In the genomic region with DNA sequence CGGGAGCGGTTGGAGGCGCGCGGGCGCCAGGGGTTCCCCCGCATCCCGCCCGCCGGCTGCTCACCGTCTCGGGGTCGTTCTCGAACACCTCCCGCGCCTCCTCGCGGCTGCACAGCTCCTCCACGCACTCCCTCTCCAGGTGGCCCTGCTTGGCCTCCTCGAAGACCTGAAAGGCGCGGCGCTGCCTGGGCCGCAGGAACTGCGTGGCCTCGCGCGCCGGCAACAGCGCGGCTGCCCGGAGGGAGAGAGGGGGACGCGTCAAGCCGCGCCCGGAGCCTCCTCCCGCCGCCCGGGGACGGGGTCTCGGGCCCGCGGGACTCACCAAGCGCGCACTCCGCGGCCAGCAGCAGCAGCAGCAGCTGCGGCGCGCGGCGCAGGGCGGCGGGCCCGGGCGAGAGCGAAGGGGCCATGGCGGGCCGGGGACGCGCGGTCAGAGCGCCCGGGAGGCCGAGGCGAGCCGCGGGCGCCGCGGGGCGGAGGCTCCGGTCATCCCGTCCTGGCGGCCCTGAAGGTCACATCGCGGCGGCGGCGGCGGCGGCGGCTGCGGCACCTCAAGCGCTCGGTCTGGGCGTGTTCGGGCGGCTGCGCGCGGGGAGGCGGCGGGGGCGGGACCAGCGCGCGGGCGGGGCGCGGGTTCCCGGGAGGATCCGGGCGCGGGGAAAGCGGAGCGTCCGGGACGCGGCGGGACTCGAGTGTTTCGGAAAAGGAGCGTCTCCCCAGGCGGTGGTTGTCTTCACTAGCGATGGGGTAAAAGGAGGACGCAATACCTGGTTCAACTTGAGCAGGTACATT, we compare ENCODE assay signal across 8 cellular contexts. TPM values are rescaled to one million over a fixed set of nuclear protein-coding genes. Genes with fewer than 3 reads are reported as not detected.
DNase-seq lines count a peak whose midpoint lies in the region; ATAC-seq, FAIRE-seq and TF ChIP-seq lines count a peak whose summit lies in the region.

A gene (minus strand): TSS at position 566 of the 792 bp plus-strand sequence. CDS start 156 bp downstream, at position 410.

- H2AFZ ChIP-seq in HepG2 (ENCODE audit: low read length) = no peak within 1 kb of the TSS

- TF ChIP-seq RAD21 in HepG2 (CRISPR knock-in tag; IDR thresholded peaks at IDR 0.05) = no peak

- H3K4me2 ChIP-seq in HepG2 (ENCODE audit: low read depth, low read length) = peak within 1 kb of the TSS; percentile 27; the same call in 1 of the 2 replicates

- peaks cover 27% of the 10 kb centered on the region for H3K4me1 Mint-ChIP-seq in stimulated activated naive CD8-positive, alpha-beta T cell treated with anti-CD3 and anti-CD28 coated beads, Interleukin-15, amount 100 ng/mL, for 72 hours

- peaks cover 8 to 10% of the 10 kb centered on the region in 2 donors for H3K9me3 Mint-ChIP-seq in stimulated activated naive CD8-positive, alpha-beta T cell treated with anti-CD3 and anti-CD28 coated beads, Interleukin-15, amount 100 ng/mL, for 72 hours

- H3K4me3 Mint-ChIP-seq in stimulated activated naive CD8-positive, alpha-beta T cell treated with anti-CD3 and anti-CD28 coated beads, Interleukin-15, amount 100 ng/mL, for 72 hours = peak within 1 kb of the TSS; percentile 74 to 86

- 33% methylated on average over 8 of the region's 118 CpGs for WGBS in HepG2 (ENCODE audit: low lambda C conversion rate)

- H3K27me3 Mint-ChIP-seq in stimulated activated naive CD8-positive, alpha-beta T cell treated with anti-CD3 and anti-CD28 coated beads, Interleukin-15, amount 100 ng/mL, for 72 hours = peaks cover 61% of the 10 kb centered on the region

- TF ChIP-seq CTCF in RWPE1 (conservative IDR thresholded peaks at IDR 0.05; ENCODE audit: low read depth) = peak; percentile 24; the same call in 1 of the 2 replicates
- no peak for TF ChIP-seq CTCF in HepG2 (CRISPR knock-in tag; IDR thresholded peaks at IDR 0.05)

- ATAC-seq in GM21576 (IDR thresholded peaks at IDR 0.05; ENCODE audit: unreplicated experiment) (peak; percentile 26), HepG2 (peak; percentile 22; the same call in 2 of the 3 replicates), HG02763 (IDR thresholded peaks at IDR 0.05; ENCODE audit: unreplicated experiment) (no peak)
- peak; percentile 75 for ATAC-seq in stimulated activated naive CD8-positive, alpha-beta T cell treated with anti-CD3 and anti-CD28 coated beads, Interleukin-15, amount 100 ng/mL, for 72 hours

- POLR2A ChIA-PET in RWPE1 (lab: Yijun Ruan, JAX; ENCODE audit: low non-redundant PET) = no interaction called here
- POLR2A ChIA-PET in HepG2 (lab: Yijun Ruan, JAX) = no interaction called here

- H3K27me3 ChIP-seq in HepG2 (ENCODE audit: control insufficient read depth in 1 of 2, insufficient read depth in 2 of 2, low read length in 2 of 2) = peaks cover 4 to 15% of the 10 kb centered on the region in 2 experiments; a peak in 4 of 5 replicates

- TF ChIP-seq EP300 in HepG2 (IDR thresholded peaks at IDR 0.05; ENCODE audit: low read depth in 2 of 2, low read length in 2 of 2) (no peak), HepG2 (CRISPR knock-in tag; IDR thresholded peaks at IDR 0.05; ENCODE audit: borderline replicate concordance) (no peak)

- no peaks in the 10 kb centered on the region for H3K79me2 ChIP-seq in HepG2 (ENCODE audit: insufficient read depth, low read length)

- no peaks in the 10 kb centered on the region for H3K36me3 ChIP-seq in HepG2 (replicated peaks in 1 of 2; ENCODE audit: control insufficient read depth in 1 of 2, insufficient read depth in 2 of 2, low read length in 2 of 2)

- peak within 1 kb of the TSS in 1 of 2 donors; percentile 39 for H3K27ac Mint-ChIP-seq in stimulated activated naive CD8-positive, alpha-beta T cell treated with anti-CD3 and anti-CD28 coated beads, Interleukin-15, amount 100 ng/mL, for 72 hours

- CTCF ChIA-PET in RWPE1 (lab: Yijun Ruan, JAX) (interaction anchor here (0.6 to 1.8 kb wide), 7 partner anchors 17 to 83 kb away, joined by 3 to 6 read pairs (median 3); no protein-coding TSS in a partner anchor), HepG2 (lab: Yijun Ruan, JAX; ENCODE audit: low intra/inter-chr PET ratio, low total read pairs) (no interaction called here)

- BruUV-seq in HepG2 (replicated peaks; lab: Mats Ljungman, UMichigan) = no TSS peak

- DNase-seq in Ammon's horn (ENCODE audit: low spot score) = peak; percentile 33
- DNase-seq in RWPE1 (ENCODE audit: low spot score) = peak; percentile 68
- peak; percentile 56 for DNase-seq in dermis blood vessel endothelial cell
- no peak for DNase-seq in HepG2 (ENCODE audit: low spot score)
- peak; percentile 32 to 33 for DNase-seq in stimulated activated naive CD8-positive, alpha-beta T cell treated with anti-CD3 and anti-CD28 coated beads, Interleukin-15, amount 100 ng/mL, for 72 hours
- DNase-seq in SKM-1 treated with dmso at 0.1 percent for 144 hours (lab: John Stamatoyannopoulos, UW; ENCODE audit: unreplicated experiment) = no peak

- intact Hi-C loops in HepG2 (cut with micrococcal nuclease; ENCODE audit: unreplicated experiment) = no loop called here

- H3K4me3 ChIP-seq in HepG2 (replicated peaks in 1 of 3; ENCODE audit: insufficient read depth in 1 of 3, low read depth in 2 of 3, low read length in 3 of 3) = peak within 1 kb of the TSS in 2 of 3 experiments; percentile 16 to 40; a peak in 3 of 6 replicates

- no peaks in the 10 kb centered on the region for H3K9me3 ChIP-seq in HepG2 (ENCODE audit: low read length)

- peaks cover 25% of the 10 kb centered on the region for H3K4me1 ChIP-seq in HepG2 (ENCODE audit: insufficient read depth, low read length)

- TF ChIP-seq POLR2A in HepG2 (IDR thresholded peaks at IDR 0.05; ENCODE audit: insufficient read depth in 1 of 2, low read depth in 2 of 2, low read length in 2 of 2) = no peak

- H3K27ac ChIP-seq in RWPE1 (peak within 1 kb of the TSS; percentile 95), HepG2 (ENCODE audit: extremely low read length, insufficient read depth, low read length) (no peak within 1 kb of the TSS)

- H4K20me1 ChIP-seq in HepG2 (ENCODE audit: insufficient read depth, low read length) = no peaks in the 10 kb centered on the region

- no peak for FAIRE-seq in HepG2 (lab: Jason Lieb, UNC)

- no peak within 1 kb of the TSS for H3K9ac ChIP-seq in HepG2 (ENCODE audit: insufficient read depth, low read depth, low read length)

- in situ Hi-C loops in HepG2 (cut with HindIII; ENCODE audit: extremely low pct_ligation_motif_present, low pct_unique_long_range_greater_than_20kb) = no loop called here

TF ChIP-seq in HepG2, 621 proteins besides CTCF, POLR2A, EP300 and RAD21:
- TF ChIP-seq GABPA (IDR thresholded peaks at IDR 0.05; ENCODE audit: low read depth, low read length) (no peak), GABPA (CRISPR knock-in tag; IDR thresholded peaks at IDR 0.05; ENCODE audit: low read depth) (no peak)

RNA-seq across cellular contexts. Expression of the gene that starts here (rescaled TPM):
- total RNA-seq in dermis blood vessel endothelial cell (147 and 174 TPM in 2 replicates), HepG2 (2016; rRNA removed; fragmentation: Illumina TruSeq; extraction: Trizol) (0.09 and 0.11 TPM in 2 replicates)
- 0.09 TPM in 1 of 2 replicates, not detected in the other for total RNA-seq in HepG2 (2016; cell fraction: cytosol; rRNA removed; fragmentation: Illumina TruSeq; extraction: Trizol; ENCODE audit: low read depth)
- total RNA-seq in HepG2 (2016; cell fraction: insoluble cytoplasmic fraction; rRNA removed; fragmentation: Illumina TruSeq; extraction: Trizol) = 0.09 TPM in 1 of 2 replicates, not detected in the other
- total RNA-seq in HepG2 (2016; cell fraction: membrane; rRNA removed; fragmentation: Illumina TruSeq; extraction: Trizol) = 0.19 and 0.21 TPM in 2 replicates
- 0.28 TPM in 1 of 2 replicates, not detected in the other for total RNA-seq in HepG2 (2016; cell fraction: nucleus; rRNA removed; fragmentation: Illumina TruSeq; extraction: Trizol)
- 0.21 and 0.24 TPM in 2 replicates for polyA plus RNA-seq in HepG2 (2011; rRNA removed)
- polyA plus RNA-seq in HepG2 (2011; cell fraction: cytosol; rRNA removed) = 0.14 and 0.34 TPM in 2 replicates
- polyA plus RNA-seq in HepG2 (2011; cell fraction: nucleus; rRNA removed) = 0.57 and 0.93 TPM in 2 replicates
- 0.13 and 0.23 TPM in 2 replicates for polyA plus RNA-seq in HepG2 (2012)
- polyA plus RNA-seq in HepG2 (2016; cell fraction: cytosol; fragmentation: Illumina TruSeq; extraction: Trizol; ENCODE audit: low read depth) = 0.05 and 0.14 TPM in 2 replicates
- polyA plus RNA-seq in HepG2 (2016; cell fraction: insoluble cytoplasmic fraction; fragmentation: Illumina TruSeq; extraction: Trizol; ENCODE audit: low read depth) = 0.09 and 0.13 TPM in 2 replicates
- 0.15 and 0.21 TPM in 2 replicates for polyA plus RNA-seq in HepG2 (2016; cell fraction: membrane; fragmentation: Illumina TruSeq; extraction: Trizol; ENCODE audit: low read depth)
- polyA plus RNA-seq in HepG2 (2016; cell fraction: nucleus; fragmentation: Illumina TruSeq; extraction: Trizol; ENCODE audit: insufficient read depth, low read depth) = 0.52 and 0.59 TPM in 2 replicates
- 0.16 and 5.7 TPM in 2 replicates for polyA minus RNA-seq in HepG2 (2011; rRNA and poly(A)+ RNA removed; ENCODE audit: low replicate concordance)
- not detected in 2 replicates for polyA minus RNA-seq in HepG2 (2011; cell fraction: cytosol; rRNA and poly(A)+ RNA removed)
- polyA minus RNA-seq in HepG2 (2011; cell fraction: nucleus; rRNA and poly(A)+ RNA removed) = 0.13 TPM in 1 of 2 replicates, not detected in the other

Comparison
In these comparisons a context has a peak if more than half of its experiments do, and no peak if none do; other contexts are left out.
1. RNA of the gene that starts here (total RNA-seq): 147 to 174 TPM in dermis blood vessel endothelial cell; 0.09 to 0.28 TPM in HepG2; every median in the first group is over 100 times any median in the second.
2. DNase-seq: peak in Ammon's horn (single experiment), RWPE1 (single experiment), dermis blood vessel endothelial cell (single experiment) and stimulated activated naive CD8-positive, alpha-beta T cell treated with anti-CD3 and anti-CD28 coated beads, Interleukin-15, amount 100 ng/mL, for 72 hours (2 of 2); none in HepG2 (single experiment) and SKM-1 treated with dmso at 0.1 percent for 144 hours (single experiment).